Comparison of ENCODE assay signal across 27 cellular contexts in the genomic region with DNA sequence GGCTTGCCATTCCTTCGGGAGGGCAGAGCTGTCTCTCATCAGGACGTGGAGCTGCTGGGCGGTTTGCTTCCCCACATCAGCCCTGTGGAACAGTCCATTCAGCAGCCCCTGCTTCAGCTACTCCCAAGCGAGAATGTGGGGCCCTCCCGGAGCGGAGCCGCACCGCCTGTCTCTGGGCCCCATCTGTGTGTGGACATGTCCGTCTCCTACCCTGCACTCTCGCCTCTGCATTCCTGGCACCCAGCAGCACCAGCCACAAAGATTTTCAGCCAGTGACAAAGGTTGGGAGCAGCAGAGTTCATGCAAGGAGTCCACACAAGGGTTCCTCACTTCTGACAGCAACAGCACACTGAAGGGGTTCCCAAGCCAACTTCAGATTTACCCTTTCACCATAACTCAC. TPM values are rescaled to one million over a fixed set of nuclear protein-coding genes. Genes with fewer than 3 reads are reported as not detected.
"Had no signal": no experiment of that assay in that cellular context is flagged by ENCODE, and none has a peak within 500 bp of the region (broad histone marks: within the 10 kb centered on the region; RNA-seq: fewer than 3 reads in every experiment).

No MANE protein-coding gene starts in this region.

- DNase-seq: effector memory CD8-positive, alpha-beta T cell; erythroblast; esophagus squamous epithelium; foreskin melanocyte; glutamatergic neuron; heart right ventricle; hippocampal formation; left cardiac atrium; left ventricle myocardium inferior; lower lobe of right lung; naive thymus-derived CD8-positive, alpha-beta T cell; nephron progenitor cell; pancreas; sigmoid colon; stimulated activated CD4-positive, alpha-beta T cell treated with anti-CD3 and anti-CD28 coated beads, Interleukin-4, amount 100 ng/mL, for 4 hours; stimulated activated naive CD4-positive, alpha-beta T cell; stimulated activated naive CD8-positive, alpha-beta T cell treated with anti-CD3 and anti-CD28 coated beads, Interleukin-15, amount 100 ng/mL, for 72 hours; tibial artery had no signal

- H3K4me3 ChIP-seq: coronary artery, esophagus squamous epithelium, heart right ventricle, left ventricle myocardium inferior, lower lobe of right lung, pancreas, prostate gland, right atrium auricular region, sigmoid colon, suprapubic skin, tibial artery had no signal

- H3K4me3 Mint-ChIP-seq: effector memory CD8-positive, alpha-beta T cell; naive thymus-derived CD8-positive, alpha-beta T cell; nephron progenitor cell; stimulated activated naive CD8-positive, alpha-beta T cell treated with anti-CD3 and anti-CD28 coated beads, Interleukin-15, amount 100 ng/mL, for 72 hours; type B pancreatic cell had no signal

- ATAC-seq: effector memory CD8-positive, alpha-beta T cell; left cardiac atrium; lower lobe of right lung; naive thymus-derived CD8-positive, alpha-beta T cell; pancreas; stimulated activated naive CD8-positive, alpha-beta T cell treated with anti-CD3 and anti-CD28 coated beads, Interleukin-15, amount 100 ng/mL, for 72 hours had no signal

- H3K27me3 Mint-ChIP-seq: effector memory CD8-positive, alpha-beta T cell; naive thymus-derived CD8-positive, alpha-beta T cell; stimulated activated naive CD8-positive, alpha-beta T cell treated with anti-CD3 and anti-CD28 coated beads, Interleukin-15, amount 100 ng/mL, for 72 hours; type B pancreatic cell had no signal

- H3K9me3 Mint-ChIP-seq: effector memory CD8-positive, alpha-beta T cell; naive thymus-derived CD8-positive, alpha-beta T cell; nephron progenitor cell; stimulated activated naive CD8-positive, alpha-beta T cell treated with anti-CD3 and anti-CD28 coated beads, Interleukin-15, amount 100 ng/mL, for 72 hours; type B pancreatic cell had no signal

- H3K4me1 Mint-ChIP-seq: nephron progenitor cell; stimulated activated naive CD8-positive, alpha-beta T cell treated with anti-CD3 and anti-CD28 coated beads, Interleukin-15, amount 100 ng/mL, for 72 hours had no signal

- FAIRE-seq: endometrium, islet of Langerhans, pancreas, urothelium cell line had no signal

- H3K4me1 ChIP-seq: heart right ventricle, lower lobe of right lung, pancreas, prostate gland, right atrium auricular region had no signal

- H3K27me3 ChIP-seq: esophagus squamous epithelium, heart right ventricle, pancreas, right atrium auricular region, sigmoid colon, suprapubic skin, tibial artery had no signal

- H3K27ac ChIP-seq: coronary artery, esophagus squamous epithelium, heart right ventricle, left ventricle myocardium inferior, lower lobe of right lung, pancreas, prostate gland, right atrium auricular region, sigmoid colon, suprapubic skin, tibial artery had no signal

- H3K9me3 ChIP-seq: esophagus squamous epithelium, heart right ventricle, left ventricle myocardium inferior, lower lobe of right lung, pancreas, prostate gland, right atrium auricular region, sigmoid colon, suprapubic skin, tibial artery had no signal

- H3K27ac Mint-ChIP-seq: nephron progenitor cell; stimulated activated naive CD8-positive, alpha-beta T cell treated with anti-CD3 and anti-CD28 coated beads, Interleukin-15, amount 100 ng/mL, for 72 hours; type B pancreatic cell had no signal

RNA-seq across cellular contexts. Expression of gene SLC22A1, which starts 29.0 kb away (rescaled TPM):
- total RNA-seq: dermis microvascular lymphatic vessel endothelial cell, right atrium auricular region had no signal
